21 cellular contexts compared by ENCODE assay signal in genomic region chr4:173515458-173515857, GRCh38. TPM values are rescaled to one million over a fixed set of nuclear protein-coding genes. Genes with fewer than 3 reads are reported as not detected.
"Had no signal": no experiment of that assay in that cellular context is flagged by ENCODE, and none has a peak within 500 bp of the region (broad histone marks: within the 10 kb centered on the region; RNA-seq: fewer than 3 reads in every experiment).

No MANE protein-coding gene starts in this region.

- DNase-seq: activated CD4-positive, alpha-beta T cell treated with anti-CD3 and anti-CD28 coated beads for 48 hours; activated CD4-positive, CD25-positive, alpha-beta regulatory T cell; activated CD8-positive, alpha-beta T cell treated with anti-CD3 and anti-CD28 coated beads for 36 hours; activated gamma-delta T cell; activated T-cell treated with anti-CD3 and anti-CD28 coated beads, Interleukin-2, amount 50 U/mL, for 48 hours; effector memory CD4-positive, alpha-beta T cell; foreskin fibroblast; hypothalamus; right cardiac atrium; stimulated activated CD4-positive, alpha-beta T cell treated with anti-CD3 and anti-CD28 coated beads, Interleukin-15, amount 100 ng/mL, for 24 hours; stimulated activated CD4-positive, alpha-beta T cell treated with anti-CD3 and anti-CD28 coated beads, Interleukin-2, amount 100 ng/mL, for 48 hours had no signal

- H3K4me3 Mint-ChIP-seq: activated CD8-positive, alpha-beta T cell treated with anti-CD3 and anti-CD28 coated beads for 36 hours; activated naive CD4-positive, alpha-beta T cell treated with anti-CD3 and anti-CD28 coated beads, Interleukin-2, amount 50 U/mL, for 24 hours; dendritic cell treated with granulocyte-macrophage colony-stimulating factor and Interleukin-4, amounts not matched to agents 40 ng/mL and 50 ng/mL, for 4 days; neural crest cell; stimulated activated naive CD8-positive, alpha-beta T cell treated with anti-CD3 and anti-CD28 coated beads, Interleukin-15, Interleukin-2, amounts not matched to agents 100 ng/mL and 50 ng/mL, for 24 hours; T-helper 2 cell treated with Interferon-gamma antibody and Interleukin-4, amounts not matched to agents 5 μg/mL and 100 μg/mL, for 36 hours had no signal

- H3K27ac ChIP-seq: skin epidermis had no signal

- H3K4me3 ChIP-seq: lung, skin epidermis had no signal

- H3K27ac Mint-ChIP-seq: activated CD8-positive, alpha-beta T cell treated with anti-CD3 and anti-CD28 coated beads for 36 hours; activated naive CD4-positive, alpha-beta T cell treated with anti-CD3 and anti-CD28 coated beads, Interleukin-2, amount 50 U/mL, for 24 hours; dendritic cell treated with granulocyte-macrophage colony-stimulating factor and Interleukin-4, amounts not matched to agents 40 ng/mL and 50 ng/mL, for 4 days; stimulated activated naive CD8-positive, alpha-beta T cell treated with anti-CD3 and anti-CD28 coated beads, Interleukin-15, Interleukin-2, amounts not matched to agents 100 ng/mL and 50 ng/mL, for 24 hours; T-helper 2 cell treated with Interferon-gamma antibody and Interleukin-4, amounts not matched to agents 5 μg/mL and 100 μg/mL, for 36 hours had no signal

- FAIRE-seq: keratinocyte had no signal

- H3K9me3 Mint-ChIP-seq: dendritic cell treated with granulocyte-macrophage colony-stimulating factor and Interleukin-4, amounts not matched to agents 40 ng/mL and 50 ng/mL, for 4 days; neural crest cell had no signal

- ATAC-seq: activated CD8-positive, alpha-beta T cell treated with anti-CD3 and anti-CD28 coated beads for 36 hours; right cardiac atrium had no signal

RNA-seq across cellular contexts. Expression of gene HAND2, which starts 14.6 kb away (rescaled TPM):
- total RNA-seq: activated CD8-positive, alpha-beta T cell treated with anti-CD3 and anti-CD28 coated beads for 36 hours; chondrocyte; neural crest cell; temporal lobe had no signal
- polyA plus RNA-seq: keratinocyte had no signal
